In the genomic region with DNA sequence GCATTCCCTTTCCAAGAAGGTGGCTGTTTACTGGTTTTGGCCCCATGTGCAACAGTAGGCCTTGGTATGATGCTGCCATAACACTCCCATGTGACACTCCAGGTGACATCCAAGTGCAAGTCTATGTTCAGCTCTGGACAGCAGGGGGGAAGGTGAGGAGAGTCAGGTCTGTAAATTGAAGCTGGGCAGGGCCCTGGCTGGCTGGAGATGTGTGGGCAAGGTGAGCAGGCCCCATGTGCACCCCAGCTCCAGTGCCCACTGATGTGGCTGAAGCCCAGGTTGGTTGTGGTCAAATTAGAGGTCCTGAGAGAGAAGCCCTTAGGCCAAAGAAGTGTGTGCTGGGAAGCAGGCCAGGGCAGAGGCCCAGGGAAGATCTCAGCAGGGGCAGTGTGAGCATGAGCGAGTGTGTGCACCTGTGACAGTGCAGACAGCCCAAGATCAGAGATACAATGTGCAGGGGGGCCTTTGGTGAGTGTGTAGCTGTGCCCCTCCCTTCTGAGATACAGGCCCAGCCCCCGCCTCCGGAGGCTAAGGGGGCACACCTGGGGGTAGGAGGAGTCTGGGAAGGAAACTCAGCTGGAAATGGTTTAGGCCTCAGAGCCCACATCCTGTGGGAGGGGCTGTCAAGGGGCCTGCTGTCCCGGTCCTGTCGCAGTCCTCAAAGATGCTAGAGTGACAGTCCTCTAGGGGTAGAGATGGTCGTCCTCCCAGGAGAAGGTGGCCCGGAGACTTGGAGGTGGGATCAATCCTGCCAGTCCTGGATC, we compare ENCODE assay signal across 10 cellular contexts. TPM values are rescaled to one million over a fixed set of nuclear protein-coding genes. Genes with fewer than 3 reads are reported as not detected.
A peak's percentile ranks its signal among the peaks of the same experiment; 100 is the strongest.
DNase-seq lines count a peak whose midpoint lies in the region; ATAC-seq, FAIRE-seq and TF ChIP-seq lines count a peak whose summit lies in the region.
"Had no signal": no experiment of that assay in that cellular context is flagged by ENCODE, and none has a peak within 500 bp of the region (broad histone marks: within the 10 kb centered on the region; RNA-seq: fewer than 3 reads in every experiment).

No MANE protein-coding gene starts in this region.

- H2BK5ac ChIP-seq in mesenchymal stem cell (ENCODE audit: low read depth, low read length, poor library complexity, severe bottlenecking): no peak overlapping the region

- H3K4me3 ChIP-seq in CD8-positive, alpha-beta T cell (ENCODE audit: low read depth, low read length): peak overlapping the region; percentile 59
- H3K4me3 ChIP-seq in mesenchymal stem cell (ENCODE audit: insufficient read depth in 1 of 2, low read depth in 1 of 2, low read length in 2 of 2): no peak overlapping the region

- CTCF ChIA-PET in CD8-positive, alpha-beta T cell (lab: Charles Lee): interaction anchor here (1.0 to 5.4 kb wide), 9 partner anchors 12 to 91 kb away, joined by 3 to 30 read pairs (median 5); a partner anchor contains a TSS

- POLR2A ChIA-PET in CD8-positive, alpha-beta T cell (lab: Charles Lee): interaction anchor here (0.7 to 2.0 kb wide), 12 partner anchors 9 to 63 kb away, joined by 3 to 19 read pairs (median 4); a partner anchor contains a TSS

- H3K36me3 ChIP-seq in CD8-positive, alpha-beta T cell (ENCODE audit: insufficient read depth, low read length): peaks cover 22% of the 10 kb centered on the region
- peaks cover 70 to 73% of the 10 kb centered on the region in 2 experiments for H3K36me3 ChIP-seq in mesenchymal stem cell (ENCODE audit: control insufficient read depth in 1 of 2, insufficient read depth in 2 of 2, low read depth in 1 of 2, low read length in 2 of 2)

- H3K4me3 Mint-ChIP-seq in CD8-positive, alpha-beta T cell: peak overlapping the region; percentile 87
- H3K4me3 Mint-ChIP-seq in activated T-helper 17 cell treated with anti-CD3 and anti-CD28 coated beads, Interleukin-2, amount 50 U/mL, for 72 hours: peak overlapping the region; percentile 75
- no peak overlapping the region for H3K4me3 Mint-ChIP-seq in chondrocyte (ENCODE audit: unreplicated experiment)
- H3K4me3 Mint-ChIP-seq: brain had no signal

- H2AFZ ChIP-seq in mesenchymal stem cell (ENCODE audit: low read depth, low read length): no peak overlapping the region

- H3K27me3 ChIP-seq in CD8-positive, alpha-beta T cell (ENCODE audit: insufficient read depth, low read length): no peaks in the 10 kb centered on the region
- H3K27me3 ChIP-seq in mesenchymal stem cell (ENCODE audit: control insufficient read depth in 1 of 2, insufficient read depth in 1 of 2, low read length in 2 of 2): no peaks in the 10 kb centered on the region

- peaks cover 57% of the 10 kb centered on the region for H3K36me3 Mint-ChIP-seq in CD8-positive, alpha-beta T cell
- peaks cover 82% of the 10 kb centered on the region for H3K36me3 Mint-ChIP-seq in activated T-helper 17 cell treated with anti-CD3 and anti-CD28 coated beads, Interleukin-2, amount 50 U/mL, for 72 hours (ENCODE audit: low read depth)
- H3K36me3 Mint-ChIP-seq in chondrocyte (ENCODE audit: low read depth): peaks cover 33% of the 10 kb centered on the region

- no peak overlapping the region for H3K18ac ChIP-seq in mesenchymal stem cell (ENCODE audit: low read depth in 1 of 2, low read length in 2 of 2)

- H4K8ac ChIP-seq in mesenchymal stem cell (ENCODE audit: low read length): no peak overlapping the region

- H2BK120ac ChIP-seq in mesenchymal stem cell (ENCODE audit: low read depth, low read length): no peak overlapping the region

- DNase-seq in CD8-positive, alpha-beta T cell: peak; percentile 53 to 91 (median 77)
- peak; percentile 56 for DNase-seq in NAMALWA (ENCODE audit: low spot score)
- no peak for DNase-seq in mesenchymal stem cell
- no peak for DNase-seq in chondrocyte (ENCODE audit: low spot score)
- no peak for DNase-seq in RCC 7860 (ENCODE audit: low spot score)
- DNase-seq in SHP77 (lab: John Stamatoyannopoulos, UW): no peak

- H3K27ac Mint-ChIP-seq in CD8-positive, alpha-beta T cell: peak overlapping the region; percentile 95
- H3K27ac Mint-ChIP-seq in activated T-helper 17 cell treated with anti-CD3 and anti-CD28 coated beads, Interleukin-2, amount 50 U/mL, for 72 hours: peak overlapping the region; percentile 79
- no peak overlapping the region for H3K27ac Mint-ChIP-seq in chondrocyte (ENCODE audit: unreplicated experiment)

- H3K9me3 Mint-ChIP-seq in CD8-positive, alpha-beta T cell: no peaks in the 10 kb centered on the region
- H3K9me3 Mint-ChIP-seq in activated T-helper 17 cell treated with anti-CD3 and anti-CD28 coated beads, Interleukin-2, amount 50 U/mL, for 72 hours: no peaks in the 10 kb centered on the region
- peaks cover under 1% of the 10 kb centered on the region for H3K9me3 Mint-ChIP-seq in chondrocyte (ENCODE audit: low read depth)

- no peak for FAIRE-seq in RCC 7860 (lab: Jason Lieb, UNC)
- FAIRE-seq: G401.6 had no signal

- no peak overlapping the region for H3K14ac ChIP-seq in mesenchymal stem cell (ENCODE audit: low read length in 2 of 2)

- whole genome bisulfite sequencing in mesenchymal stem cell: 78% methylated on average over 5 of the region's 7 CpGs

- H3K9ac ChIP-seq in mesenchymal stem cell (ENCODE audit: low read length): no peak overlapping the region

- H3K27me3 Mint-ChIP-seq in CD8-positive, alpha-beta T cell (ENCODE audit: low read depth): no peaks in the 10 kb centered on the region
- no peaks in the 10 kb centered on the region for H3K27me3 Mint-ChIP-seq in activated T-helper 17 cell treated with anti-CD3 and anti-CD28 coated beads, Interleukin-2, amount 50 U/mL, for 72 hours
- no peaks in the 10 kb centered on the region for H3K27me3 Mint-ChIP-seq in chondrocyte (ENCODE audit: low read depth)

- H2BK12ac ChIP-seq in mesenchymal stem cell (ENCODE audit: low read length in 2 of 2): no peak overlapping the region

- no peaks in the 10 kb centered on the region for H3K9me3 ChIP-seq in CD8-positive, alpha-beta T cell (ENCODE audit: low read length)
- no peaks in the 10 kb centered on the region for H3K9me3 ChIP-seq in mesenchymal stem cell (ENCODE audit: control insufficient read depth, low read length)

- intact Hi-C loops in CD8-positive, alpha-beta T cell (cut with DNase I, micrococcal nuclease): loop anchor here (1.0 to 5.0 kb wide), 8 partner anchors 14 to 83 kb away; a partner anchor contains a TSS

- no peak overlapping the region for H3K4me2 ChIP-seq in mesenchymal stem cell (ENCODE audit: low read length, poor library complexity, severe bottlenecking)

- no peak for TF ChIP-seq CTCF in CD8-positive, alpha-beta T cell (IDR thresholded peaks at IDR 0.05)
- no peak for TF ChIP-seq CTCF in chondrocyte (IDR thresholded peaks at IDR 0.05)

- peak overlapping the region; percentile 20 for H2BK15ac ChIP-seq in mesenchymal stem cell (ENCODE audit: low read depth, poor library complexity, severe bottlenecking)

- no peak overlapping the region for H3K23ac ChIP-seq in mesenchymal stem cell (ENCODE audit: low read length in 2 of 2)

- H3K4ac ChIP-seq in mesenchymal stem cell (ENCODE audit: low read depth in 1 of 2, low read length in 2 of 2): no peak overlapping the region

- no peak overlapping the region for H2AK5ac ChIP-seq in mesenchymal stem cell (ENCODE audit: low read length, severe bottlenecking)

- peak; percentile 84 for ATAC-seq in CD8-positive, alpha-beta T cell
- ATAC-seq in GM21367 (IDR thresholded peaks at IDR 0.05; ENCODE audit: unreplicated experiment): peak; percentile 33
- peak; percentile 52 for ATAC-seq in activated T-helper 17 cell treated with anti-CD3 and anti-CD28 coated beads, Interleukin-2, amount 50 U/mL, for 72 hours (replicated peaks)

- H3K4me1 Mint-ChIP-seq in CD8-positive, alpha-beta T cell (ENCODE audit: low read depth): peaks cover 78% of the 10 kb centered on the region
- peaks cover 61% of the 10 kb centered on the region for H3K4me1 Mint-ChIP-seq in activated T-helper 17 cell treated with anti-CD3 and anti-CD28 coated beads, Interleukin-2, amount 50 U/mL, for 72 hours
- no peaks in the 10 kb centered on the region for H3K4me1 Mint-ChIP-seq in chondrocyte (ENCODE audit: low read depth)
- H3K4me1 Mint-ChIP-seq: brain had no signal

- H3K79me1 ChIP-seq in mesenchymal stem cell (replicated peaks; ENCODE audit: low read length, poor library complexity, severe bottlenecking): peaks cover 48% of the 10 kb centered on the region

- no peak overlapping the region for H4K91ac ChIP-seq in mesenchymal stem cell (ENCODE audit: low read length)

- peaks cover 78% of the 10 kb centered on the region for H3K4me1 ChIP-seq in CD8-positive, alpha-beta T cell (ENCODE audit: insufficient read depth, low read length)
- H3K4me1 ChIP-seq in mesenchymal stem cell (ENCODE audit: control insufficient read depth, insufficient read depth, low read depth, low read length): peaks cover 17% of the 10 kb centered on the region

- H3K27ac ChIP-seq in CD8-positive, alpha-beta T cell (ENCODE audit: low read depth, low read length): peak overlapping the region; percentile 88
- no peak overlapping the region for H3K27ac ChIP-seq in mesenchymal stem cell (ENCODE audit: low read length, poor library complexity, severe bottlenecking)

RNA-seq across cellular contexts. Expression of a gene that starts 18.6 kb away (rescaled TPM):
- total RNA-seq in CD8-positive, alpha-beta T cell: 100 to 1,000 TPM; 112 to 115 TPM
- 10 to 100 TPM; 37.4 to 45.7 TPM for total RNA-seq in activated T-helper 17 cell treated with anti-CD3 and anti-CD28 coated beads, Interleukin-2, amount 50 U/mL, for 72 hours
- 17.2 TPM for polyA plus RNA-seq in mesenchymal stem cell (2013, experiment 1 of 2)
- polyA plus RNA-seq in mesenchymal stem cell (2013, experiment 2 of 2): 17.0 TPM
- 15.5 to 19.9 TPM (median 18.7 TPM) in 3 replicates for total RNA-seq in chondrocyte

RNA-seq across cellular contexts. Expression of a gene that starts 21.3 kb away (rescaled TPM):
- total RNA-seq in CD8-positive, alpha-beta T cell: 1 to 10 TPM; 8.7 to 9.4 TPM
- 10 to 100 TPM; 17.2 to 18.0 TPM for total RNA-seq in activated T-helper 17 cell treated with anti-CD3 and anti-CD28 coated beads, Interleukin-2, amount 50 U/mL, for 72 hours
- 6.4 TPM for polyA plus RNA-seq in mesenchymal stem cell (2013, experiment 1 of 2)
- 6.4 TPM for polyA plus RNA-seq in mesenchymal stem cell (2013, experiment 2 of 2)
- 14.9 to 17.2 TPM (median 16.6 TPM) in 3 replicates for total RNA-seq in chondrocyte

RNA-seq across cellular contexts. Expression of a gene that starts 43.5 kb away (rescaled TPM):
- 10 to 100 TPM; 15.1 to 15.2 TPM for total RNA-seq in CD8-positive, alpha-beta T cell
- 10 to 100 TPM; 30.3 to 47.2 TPM for total RNA-seq in activated T-helper 17 cell treated with anti-CD3 and anti-CD28 coated beads, Interleukin-2, amount 50 U/mL, for 72 hours
- 60.9 TPM for polyA plus RNA-seq in mesenchymal stem cell (2013, experiment 1 of 2)
- 57.5 TPM for polyA plus RNA-seq in mesenchymal stem cell (2013, experiment 2 of 2)
- total RNA-seq in chondrocyte: 38.9 to 43.6 TPM (median 42.0 TPM) in 3 replicates

RNA-seq across cellular contexts. Expression of a gene that starts 56.1 kb away (rescaled TPM):
- total RNA-seq in CD8-positive, alpha-beta T cell: 10 to 100 TPM; 92.1 to 95.1 TPM
- total RNA-seq in activated T-helper 17 cell treated with anti-CD3 and anti-CD28 coated beads, Interleukin-2, amount 50 U/mL, for 72 hours: 10 to 100 TPM; 44.8 to 49.7 TPM
- polyA plus RNA-seq in mesenchymal stem cell (2013, experiment 1 of 2): 57.9 TPM
- polyA plus RNA-seq in mesenchymal stem cell (2013, experiment 2 of 2): 59.6 TPM
- total RNA-seq in chondrocyte: 64.5 to 74.6 TPM (median 71.7 TPM) in 3 replicates

Comparison
In these comparisons a context has a peak if more than half of its experiments do, and no peak if none do; other contexts are left out.
1. ATAC-seq: peak in every context shown above with its lines; median percentile 84 in CD8-positive, alpha-beta T cell; 52 in activated T-helper 17 cell treated with anti-CD3 and anti-CD28 coated beads, Interleukin-2, amount 50 U/mL, for 72 hours; 33 in GM21367.
2. DNase-seq: peak in CD8-positive, alpha-beta T cell (7 of 7) and NAMALWA (single experiment); none in mesenchymal stem cell (single experiment), chondrocyte (single experiment), RCC 7860 (single experiment) and SHP77 (0 of 2).